Comparison of ENCODE assay signal across 1 cellular context in the genomic region with DNA sequence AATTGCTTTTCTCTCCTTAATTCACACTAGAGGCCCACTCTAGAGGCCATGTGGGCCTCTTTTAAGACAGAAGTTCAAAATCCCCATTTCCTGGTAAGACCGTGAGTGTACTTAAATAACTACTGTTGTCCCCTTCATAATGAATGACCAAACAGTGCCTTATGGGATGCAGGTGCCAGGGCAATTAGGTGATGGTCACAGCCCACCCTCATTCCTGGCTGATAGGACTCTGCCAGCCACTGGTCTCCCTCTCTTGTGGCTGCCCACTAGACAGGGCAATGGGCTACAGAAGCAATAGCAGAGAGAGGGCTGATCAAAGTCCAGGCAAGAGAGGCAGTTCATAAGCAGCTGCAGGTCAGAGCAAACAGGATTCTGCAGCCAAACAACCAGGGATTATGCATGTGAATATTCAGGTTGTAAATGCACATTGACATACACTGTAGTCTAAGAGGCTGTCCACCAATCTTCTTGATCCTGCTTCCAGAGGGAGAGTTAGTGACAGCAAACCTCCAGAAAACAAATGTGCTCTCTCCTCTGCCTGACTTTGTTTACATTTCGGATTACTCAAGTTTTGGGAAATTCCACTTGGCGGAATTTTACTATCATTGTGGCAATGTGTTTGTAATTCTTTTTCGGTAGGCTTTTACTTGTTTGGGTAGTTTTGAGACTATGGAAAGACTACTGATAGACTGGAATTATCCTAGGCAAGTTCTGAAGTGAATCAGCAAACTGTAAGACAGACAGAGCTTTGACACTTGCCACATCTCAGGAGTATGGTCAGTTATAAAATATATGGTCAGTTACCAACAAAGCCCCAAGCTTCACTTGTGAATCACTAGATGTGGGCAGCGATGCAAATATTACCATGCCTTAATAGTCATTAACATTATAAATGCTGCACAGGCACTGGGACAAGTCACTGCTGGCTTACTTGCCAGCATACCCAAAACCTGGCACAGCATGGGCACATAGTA.
A peak's percentile ranks its signal among the peaks of the same experiment; 100 is the strongest.
TF ChIP-seq lines count a peak whose summit lies in the region.

No MANE protein-coding gene starts in this region.

TF ChIP-seq in HepG2, 621 proteins besides CTCF, POLR2A, EP300 and RAD21 (continued from another document and continues in another):
- TF ChIP-seq MZF1 (CRISPR knock-in tag; IDR thresholded peaks at IDR 0.05; ENCODE audit: borderline replicate concordance) (peak; percentile 93; the same call in 1 of the 2 replicates), ZNF761 (CRISPR knock-in tag; conservative IDR thresholded peaks at IDR 0.05) (no peak), ZNF644 (CRISPR knock-in tag; IDR thresholded peaks at IDR 0.05; ENCODE audit: low read depth) (peak; percentile 95), TMF1 (CRISPR knock-in tag; IDR thresholded peaks at IDR 0.05; ENCODE audit: low read depth) (no peak), E2F2 (CRISPR knock-in tag; IDR thresholded peaks at IDR 0.05; ENCODE audit: borderline replicate concordance) (no peak), ZNF124 (CRISPR knock-in tag; IDR thresholded peaks at IDR 0.05) (no peak), PPARG (CRISPR knock-in tag; conservative IDR thresholded peaks at IDR 0.05) (peak; percentile 80), PHF20 (CRISPR knock-in tag; IDR thresholded peaks at IDR 0.05) (no peak), NFATC3 (CRISPR knock-in tag; IDR thresholded peaks at IDR 0.05) (no peak), TARDBP (CRISPR knock-in tag; IDR thresholded peaks at IDR 0.05) (peak; percentile 81; the same call in 1 of the 2 replicates), SP4 (CRISPR knock-in tag; IDR thresholded peaks at IDR 0.05) (no peak), ARNT2 (CRISPR knock-in tag; IDR thresholded peaks at IDR 0.05; ENCODE audit: low read depth) (no peak; the same call in 1 of the 2 replicates), MTF2 (CRISPR knock-in tag; IDR thresholded peaks at IDR 0.05; ENCODE audit: borderline replicate concordance) (no peak), HOXD1 (CRISPR knock-in tag; IDR thresholded peaks at IDR 0.05) (no peak), JUND (CRISPR knock-in tag; IDR thresholded peaks at IDR 0.05) (peak; percentile 60), ZNF3 (CRISPR knock-in tag; IDR thresholded peaks at IDR 0.05) (peak; percentile 69; the same call in 1 of the 2 replicates), STAG1 (CRISPR knock-in tag; IDR thresholded peaks at IDR 0.05) (peak; percentile 31; the same call in 1 of the 2 replicates), FOXK1 (CRISPR knock-in tag; IDR thresholded peaks at IDR 0.05; ENCODE audit: borderline replicate concordance, low read depth) (peak; percentile 65), ZNF891 (CRISPR knock-in tag; IDR thresholded peaks at IDR 0.05) (no peak), AGO1 (IDR thresholded peaks at IDR 0.05; ENCODE audit: low read depth, low read length, poor library complexity, severe bottlenecking) (no peak), YEATS2 (CRISPR knock-in tag; IDR thresholded peaks at IDR 0.05; ENCODE audit: borderline replicate concordance) (peak; percentile 64), ATF4 (CRISPR knock-in tag; IDR thresholded peaks at IDR 0.05) (peak in 1 of 2 experiments; percentile 63; a peak in 1 of 4 replicates), TEAD2 (CRISPR knock-in tag; IDR thresholded peaks at IDR 0.05) (no peak), ZNF790 (CRISPR knock-in tag; IDR thresholded peaks at IDR 0.05; ENCODE audit: borderline replicate concordance) (peak; percentile 29; the same call in 1 of the 2 replicates), KLF13 (CRISPR knock-in tag; IDR thresholded peaks at IDR 0.05) (no peak), MED8 (CRISPR knock-in tag; IDR thresholded peaks at IDR 0.05; ENCODE audit: insufficient replicate concordance) (no peak), NFYC (CRISPR knock-in tag; IDR thresholded peaks at IDR 0.05) (no peak), ZNF737 (CRISPR knock-in tag; IDR thresholded peaks at IDR 0.05; ENCODE audit: borderline replicate concordance) (no peak), JDP2 (CRISPR knock-in tag; IDR thresholded peaks at IDR 0.05; ENCODE audit: borderline replicate concordance) (no peak), SMAD1 (CRISPR knock-in tag; IDR thresholded peaks at IDR 0.05; ENCODE audit: borderline replicate concordance, low read depth) (no peak), DNMT3B (CRISPR knock-in tag; conservative IDR thresholded peaks at IDR 0.05) (no peak; the same call in 1 of the 2 replicates), HHEX (CRISPR knock-in tag; IDR thresholded peaks at IDR 0.05) (no peak), HDAC1 (CRISPR knock-in tag; IDR thresholded peaks at IDR 0.05) (peak; percentile 85), ZNF564 (CRISPR knock-in tag; IDR thresholded peaks at IDR 0.05) (peak; percentile 34; the same call in 1 of the 2 replicates), ZMAT3 (CRISPR knock-in tag; conservative IDR thresholded peaks at IDR 0.05) (no peak), ZIK1 (CRISPR knock-in tag; IDR thresholded peaks at IDR 0.05; ENCODE audit: borderline replicate concordance, low read depth) (no peak), RAD51 (IDR thresholded peaks at IDR 0.05; ENCODE audit: borderline replicate concordance) (no peak), MAZ (IDR thresholded peaks at IDR 0.05; ENCODE audit: borderline replicate concordance, low read depth, low read length) (no peak), MAZ (CRISPR knock-in tag; IDR thresholded peaks at IDR 0.05; ENCODE audit: low read depth) (peak; percentile 13; the same call in 1 of the 2 replicates), SKI (IDR thresholded peaks at IDR 0.05; ENCODE audit: partially characterized antibody) (peak; percentile 74), IKZF4 (CRISPR knock-in tag; IDR thresholded peaks at IDR 0.05; ENCODE audit: borderline replicate concordance, low read depth, not compliant biosample characterization) (no peak), ZKSCAN5 (CRISPR knock-in tag; IDR thresholded peaks at IDR 0.05) (no peak), ZSCAN21 (CRISPR knock-in tag; IDR thresholded peaks at IDR 0.05; ENCODE audit: borderline replicate concordance) (peak; percentile 90), DMAP1 (CRISPR knock-in tag; IDR thresholded peaks at IDR 0.05) (peak; percentile 60)
- TF ChIP-seq, protein P1, sequence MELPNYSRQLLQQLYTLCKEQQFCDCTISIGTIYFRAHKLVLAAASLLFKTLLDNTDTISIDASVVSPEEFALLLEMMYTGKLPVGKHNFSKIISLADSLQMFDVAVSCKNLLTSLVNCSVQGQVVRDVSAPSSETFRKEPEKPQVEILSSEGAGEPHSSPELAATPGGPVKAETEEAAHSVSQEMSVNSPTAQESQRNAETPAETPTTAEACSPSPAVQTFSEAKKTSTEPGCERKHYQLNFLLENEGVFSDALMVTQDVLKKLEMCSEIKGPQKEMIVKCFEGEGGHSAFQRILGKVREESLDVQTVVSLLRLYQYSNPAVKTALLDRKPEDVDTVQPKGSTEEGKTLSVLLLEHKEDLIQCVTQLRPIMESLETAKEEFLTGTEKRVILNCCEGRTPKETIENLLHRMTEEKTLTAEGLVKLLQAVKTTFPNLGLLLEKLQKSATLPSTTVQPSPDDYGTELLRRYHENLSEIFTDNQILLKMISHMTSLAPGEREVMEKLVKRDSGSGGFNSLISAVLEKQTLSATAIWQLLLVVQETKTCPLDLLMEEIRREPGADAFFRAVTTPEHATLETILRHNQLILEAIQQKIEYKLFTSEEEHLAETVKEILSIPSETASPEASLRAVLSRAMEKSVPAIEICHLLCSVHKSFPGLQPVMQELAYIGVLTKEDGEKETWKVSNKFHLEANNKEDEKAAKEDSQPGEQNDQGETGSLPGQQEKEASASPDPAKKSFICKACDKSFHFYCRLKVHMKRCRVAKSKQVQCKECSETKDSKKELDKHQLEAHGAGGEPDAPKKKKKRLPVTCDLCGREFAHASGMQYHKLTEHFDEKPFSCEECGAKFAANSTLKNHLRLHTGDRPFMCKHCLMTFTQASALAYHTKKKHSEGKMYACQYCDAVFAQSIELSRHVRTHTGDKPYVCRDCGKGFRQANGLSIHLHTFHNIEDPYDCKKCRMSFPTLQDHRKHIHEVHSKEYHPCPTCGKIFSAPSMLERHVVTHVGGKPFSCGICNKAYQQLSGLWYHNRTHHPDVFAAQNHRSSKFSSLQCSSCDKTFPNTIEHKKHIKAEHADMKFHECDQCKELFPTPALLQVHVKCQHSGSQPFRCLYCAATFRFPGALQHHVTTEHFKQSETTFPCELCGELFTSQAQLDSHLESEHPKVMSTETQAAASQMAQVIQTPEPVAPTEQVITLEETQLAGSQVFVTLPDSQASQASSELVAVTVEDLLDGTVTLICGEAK (IDR thresholded peaks at IDR 0.05), result no peak
- TF ChIP-seq, protein P1 (CRISPR knock-in tag; IDR thresholded peaks at IDR 0.05), result no peak; the same call in 1 of the 2 replicates
- TF ChIP-seq, protein P2, sequence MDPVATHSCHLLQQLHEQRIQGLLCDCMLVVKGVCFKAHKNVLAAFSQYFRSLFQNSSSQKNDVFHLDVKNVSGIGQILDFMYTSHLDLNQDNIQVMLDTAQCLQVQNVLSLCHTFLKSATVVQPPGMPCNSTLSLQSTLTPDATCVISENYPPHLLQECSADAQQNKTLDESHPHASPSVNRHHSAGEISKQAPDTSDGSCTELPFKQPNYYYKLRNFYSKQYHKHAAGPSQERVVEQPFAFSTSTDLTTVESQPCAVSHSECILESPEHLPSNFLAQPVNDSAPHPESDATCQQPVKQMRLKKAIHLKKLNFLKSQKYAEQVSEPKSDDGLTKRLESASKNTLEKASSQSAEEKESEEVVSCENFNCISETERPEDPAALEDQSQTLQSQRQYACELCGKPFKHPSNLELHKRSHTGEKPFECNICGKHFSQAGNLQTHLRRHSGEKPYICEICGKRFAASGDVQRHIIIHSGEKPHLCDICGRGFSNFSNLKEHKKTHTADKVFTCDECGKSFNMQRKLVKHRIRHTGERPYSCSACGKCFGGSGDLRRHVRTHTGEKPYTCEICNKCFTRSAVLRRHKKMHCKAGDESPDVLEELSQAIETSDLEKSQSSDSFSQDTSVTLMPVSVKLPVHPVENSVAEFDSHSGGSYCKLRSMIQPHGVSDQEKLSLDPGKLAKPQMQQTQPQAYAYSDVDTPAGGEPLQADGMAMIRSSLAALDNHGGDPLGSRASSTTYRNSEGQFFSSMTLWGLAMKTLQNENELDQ (CRISPR knock-in tag; IDR thresholded peaks at IDR 0.05; ENCODE audit: borderline replicate concordance), result peak; percentile 85
- TF ChIP-seq, protein P3, sequence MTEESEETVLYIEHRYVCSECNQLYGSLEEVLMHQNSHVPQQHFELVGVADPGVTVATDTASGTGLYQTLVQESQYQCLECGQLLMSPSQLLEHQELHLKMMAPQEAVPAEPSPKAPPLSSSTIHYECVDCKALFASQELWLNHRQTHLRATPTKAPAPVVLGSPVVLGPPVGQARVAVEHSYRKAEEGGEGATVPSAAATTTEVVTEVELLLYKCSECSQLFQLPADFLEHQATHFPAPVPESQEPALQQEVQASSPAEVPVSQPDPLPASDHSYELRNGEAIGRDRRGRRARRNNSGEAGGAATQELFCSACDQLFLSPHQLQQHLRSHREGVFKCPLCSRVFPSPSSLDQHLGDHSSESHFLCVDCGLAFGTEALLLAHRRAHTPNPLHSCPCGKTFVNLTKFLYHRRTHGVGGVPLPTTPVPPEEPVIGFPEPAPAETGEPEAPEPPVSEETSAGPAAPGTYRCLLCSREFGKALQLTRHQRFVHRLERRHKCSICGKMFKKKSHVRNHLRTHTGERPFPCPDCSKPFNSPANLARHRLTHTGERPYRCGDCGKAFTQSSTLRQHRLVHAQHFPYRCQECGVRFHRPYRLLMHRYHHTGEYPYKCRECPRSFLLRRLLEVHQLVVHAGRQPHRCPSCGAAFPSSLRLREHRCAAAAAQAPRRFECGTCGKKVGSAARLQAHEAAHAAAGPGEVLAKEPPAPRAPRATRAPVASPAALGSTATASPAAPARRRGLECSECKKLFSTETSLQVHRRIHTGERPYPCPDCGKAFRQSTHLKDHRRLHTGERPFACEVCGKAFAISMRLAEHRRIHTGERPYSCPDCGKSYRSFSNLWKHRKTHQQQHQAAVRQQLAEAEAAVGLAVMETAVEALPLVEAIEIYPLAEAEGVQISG (CRISPR knock-in tag; IDR thresholded peaks at IDR 0.05), result peak; percentile 58
